In the genomic region with DNA sequence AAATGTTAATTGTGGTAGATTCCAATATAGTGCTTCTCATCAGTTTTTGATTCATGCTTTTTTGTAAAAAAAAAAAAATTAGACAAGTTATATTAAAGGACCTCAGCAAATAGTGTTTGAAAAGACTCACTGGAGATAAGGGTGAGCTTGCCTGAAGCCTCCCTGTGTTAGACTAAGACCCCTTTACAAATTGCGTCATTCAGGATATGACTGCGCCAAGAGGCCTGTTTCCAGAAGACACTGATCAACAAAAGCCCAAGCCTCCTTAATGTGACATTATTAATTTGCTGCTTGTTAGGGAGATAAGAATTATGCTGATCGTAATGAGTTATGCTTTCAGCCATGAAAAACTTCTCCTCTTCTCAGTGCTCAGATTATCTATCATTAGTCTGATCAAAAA, we compare ENCODE assay signal across 23 cellular contexts. TPM values are rescaled to one million over a fixed set of nuclear protein-coding genes. Genes with fewer than 3 reads are reported as not detected.
DNase-seq lines count a peak whose midpoint lies in the region; ATAC-seq and TF ChIP-seq lines count a peak whose summit lies in the region.
"Had no signal": no experiment of that assay in that cellular context is flagged by ENCODE, and none has a peak within 500 bp of the region (broad histone marks: within the 10 kb centered on the region; RNA-seq: fewer than 3 reads in every experiment).

No MANE protein-coding gene starts in this region.

- TF ChIP-seq CTCF in A673 (conservative IDR thresholded peaks at IDR 0.05; ENCODE audit: low read depth, low read length) = no peak
- TF ChIP-seq CTCF in Loucy (conservative IDR thresholded peaks at IDR 0.05; ENCODE audit: low read length) = no peak
- no peak for TF ChIP-seq CTCF in cardiac fibroblast (IDR thresholded peaks at IDR 0.05; ENCODE audit: low read depth, low read length)
- TF ChIP-seq CTCF in nephron (IDR thresholded peaks at IDR 0.05; ENCODE audit: unreplicated experiment in 3 of 3) = no peak
- no peak for TF ChIP-seq CTCF in psoas muscle (IDR thresholded peaks at IDR 0.05)

- H3K36me3 ChIP-seq in A673 (ENCODE audit: insufficient read depth, low read length, poor library complexity, severe bottlenecking) = no peaks in the 10 kb centered on the region
- H3K36me3 ChIP-seq in Loucy (ENCODE audit: insufficient read depth, low read length) = no peaks in the 10 kb centered on the region
- H3K36me3 ChIP-seq in psoas muscle (ENCODE audit: insufficient read depth in 1 of 2, low read depth in 1 of 2) = no peaks in the 10 kb centered on the region
- H3K36me3 ChIP-seq: BLaER1, HAP-1 had no signal

- ATAC-seq in GM21360 (IDR thresholded peaks at IDR 0.05; ENCODE audit: unreplicated experiment) (no peak), psoas muscle (no peak)
- ATAC-seq: A549, GM12878, GM23338, PC-3 had no signal

- no peaks in the 10 kb centered on the region for H3K9me3 Mint-ChIP-seq in nephron
- H3K9me3 Mint-ChIP-seq: CD4-positive, alpha-beta T cell; GM23338 had no signal

- H3K4me3 ChIP-seq in A673 (ENCODE audit: low read depth, low read length, poor library complexity, severe bottlenecking) (no peak overlapping the region), Loucy (ENCODE audit: low read length, poor library complexity, severe bottlenecking) (no peak overlapping the region), cardiac fibroblast (replicated peaks in 1 of 2; ENCODE audit: low read depth in 2 of 2, low read length in 2 of 2) (no peak overlapping the region), psoas muscle (no peak overlapping the region)
- H3K4me3 ChIP-seq: A549, BLaER1, GM12878, GM23338, HAP-1 had no signal

- peak overlapping the region in 2 of 3 experiments; percentile 65 to 77 for H3K27ac Mint-ChIP-seq in nephron
- H3K27ac Mint-ChIP-seq: CD4-positive, alpha-beta T cell; GM23338 had no signal

- H3K4me1 Mint-ChIP-seq in nephron = peaks cover 10% of the 10 kb centered on the region
- H3K4me1 Mint-ChIP-seq: GM23338 had no signal

- no peak overlapping the region for H3K4me3 Mint-ChIP-seq in nephron
- H3K4me3 Mint-ChIP-seq: CD4-positive, alpha-beta T cell; GM23338 had no signal

- no peak overlapping the region for H3K9ac ChIP-seq in Loucy (ENCODE audit: low read depth, low read length, poor library complexity, severe bottlenecking)
- H3K9ac ChIP-seq: BLaER1 had no signal

- H3K9me3 ChIP-seq in A673 (ENCODE audit: low read depth, low read length, poor library complexity, severe bottlenecking) (no peaks in the 10 kb centered on the region), Loucy (ENCODE audit: insufficient read depth, low read depth, low read length) (no peaks in the 10 kb centered on the region), psoas muscle (no peaks in the 10 kb centered on the region)
- H3K9me3 ChIP-seq: A549, BLaER1, Caco-2, HAP-1 had no signal

- no TSS peak for BruUV-seq in A673 (replicated peaks; lab: Mats Ljungman, UMichigan)

- intact Hi-C loops in A673 (cut with micrococcal nuclease; ENCODE audit: unreplicated experiment) = no loop called here
- intact Hi-C loops in psoas muscle (cut with DNase I) = no loop called here

- H3K4me1 ChIP-seq in A673 (ENCODE audit: insufficient read depth, low read length, poor library complexity, severe bottlenecking) = peaks cover 9% of the 10 kb centered on the region
- peaks cover 6% of the 10 kb centered on the region for H3K4me1 ChIP-seq in Loucy (ENCODE audit: insufficient read depth, low read length, poor library complexity, severe bottlenecking)
- no peaks in the 10 kb centered on the region for H3K4me1 ChIP-seq in psoas muscle
- H3K4me1 ChIP-seq: A549, Caco-2, HAP-1 had no signal

- no peaks in the 10 kb centered on the region for H4K20me1 ChIP-seq in Loucy (ENCODE audit: insufficient read depth, low read length, poor library complexity, severe bottlenecking)
- H4K20me1 ChIP-seq: BLaER1 had no signal

- no peaks in the 10 kb centered on the region for H3K9me2 ChIP-seq in Loucy (replicated peaks; ENCODE audit: low read depth, low read length)

- H3K4me2 ChIP-seq in Loucy (ENCODE audit: low read depth, low read length, poor library complexity, severe bottlenecking) = no peak overlapping the region
- H3K4me2 ChIP-seq: A549, BLaER1, GM23338 had no signal

- H3K36me3 Mint-ChIP-seq in nephron (ENCODE audit: low read depth) = no peaks in the 10 kb centered on the region

- 0 out of 2 replicates have a peak overlapping the region, but pooled peaks have one; percentile 67 for H2AFZ ChIP-seq in Loucy (ENCODE audit: low read length)
- H2AFZ ChIP-seq: GM23338 had no signal

- H3K79me2 ChIP-seq in Loucy (ENCODE audit: insufficient read depth, low read length) = no peaks in the 10 kb centered on the region

- no peak overlapping the region for H3K27ac ChIP-seq in A673 (ENCODE audit: low read depth, low read length, poor library complexity, severe bottlenecking)
- no peak overlapping the region for H3K27ac ChIP-seq in psoas muscle
- H3K27ac ChIP-seq: A549, BLaER1, HL-60 had no signal

- CTCF ChIA-PET in A673 (lab: Charles Lee) = no interaction called here

- DNase-seq in A673 (ENCODE audit: low spot score) (peak; percentile 29), cardiac fibroblast (ENCODE audit: low read depth in 2 of 2) (peak; percentile 36 to 54), psoas muscle (no peak)
- no peak for DNase-seq in central memory CD4-positive, alpha-beta T cell
- DNase-seq: Caco-2; CD4-positive, alpha-beta T cell; DND-41; KG1; NCI-H1694 treated with DMSO at 0.1 percent for 48 hours; NCI-H2081 treated with DMSO at 0.1 percent for 48 hours; NCI-H2171 treated with DMSO at 0.1 percent for 48 hours; NCI-H526; PC-3; SHP77 had no signal

- POLR2A ChIA-PET in A673 (lab: Charles Lee; ENCODE audit: low non-redundant PET) = interaction anchor here (0.6 kb wide), 1 partner anchor 8 kb away, joined by 4 read pairs; no protein-coding TSS in a partner anchor

- peaks cover 6% of the 10 kb centered on the region for H3K27me3 Mint-ChIP-seq in nephron (ENCODE audit: low read depth)
- H3K27me3 Mint-ChIP-seq: CD4-positive, alpha-beta T cell had no signal

- H3K27me3 ChIP-seq in A673 (replicated peaks; ENCODE audit: insufficient read depth, low read depth, low read length, poor library complexity) = no peaks in the 10 kb centered on the region
- H3K27me3 ChIP-seq in Loucy (ENCODE audit: insufficient read depth, low read length, poor library complexity, severe bottlenecking) = no peaks in the 10 kb centered on the region
- no peaks in the 10 kb centered on the region for H3K27me3 ChIP-seq in psoas muscle (ENCODE audit: insufficient read depth in 3 of 3, low read length in 2 of 3)
- H3K27me3 ChIP-seq: BLaER1 had no signal

- 83 to 85% (median 84%) methylated on average over 3 of the region's 3 CpGs for WGBS in psoas muscle, 3 donors

- H3F3A ChIP-seq in Loucy (ENCODE audit: low read depth) = no peaks in the 10 kb centered on the region

RNA-seq across cellular contexts. Expression of a gene that starts 13.0 kb away (rescaled TPM):
- 45.4 and 46.0 TPM in 2 replicates for total RNA-seq in A673 (2021)
- 10 to 100 TPM; 20.0 to 30.9 (median 26.0) TPM for total RNA-seq in psoas muscle
- 10 to 100 TPM in 2 of 3 donors, 1 to 10 TPM in 1; 7.4 to 24.9 (median 16.0) TPM for polyA plus RNA-seq in psoas muscle

Comparison
In these comparisons a context has a peak if more than half of its experiments do, and no peak if none do; other contexts are left out.
1. DNase-seq: peak in A673 (single experiment) and cardiac fibroblast (2 of 2); none in psoas muscle (0 of 2) and central memory CD4-positive, alpha-beta T cell (single experiment).